In the genomic region with DNA sequence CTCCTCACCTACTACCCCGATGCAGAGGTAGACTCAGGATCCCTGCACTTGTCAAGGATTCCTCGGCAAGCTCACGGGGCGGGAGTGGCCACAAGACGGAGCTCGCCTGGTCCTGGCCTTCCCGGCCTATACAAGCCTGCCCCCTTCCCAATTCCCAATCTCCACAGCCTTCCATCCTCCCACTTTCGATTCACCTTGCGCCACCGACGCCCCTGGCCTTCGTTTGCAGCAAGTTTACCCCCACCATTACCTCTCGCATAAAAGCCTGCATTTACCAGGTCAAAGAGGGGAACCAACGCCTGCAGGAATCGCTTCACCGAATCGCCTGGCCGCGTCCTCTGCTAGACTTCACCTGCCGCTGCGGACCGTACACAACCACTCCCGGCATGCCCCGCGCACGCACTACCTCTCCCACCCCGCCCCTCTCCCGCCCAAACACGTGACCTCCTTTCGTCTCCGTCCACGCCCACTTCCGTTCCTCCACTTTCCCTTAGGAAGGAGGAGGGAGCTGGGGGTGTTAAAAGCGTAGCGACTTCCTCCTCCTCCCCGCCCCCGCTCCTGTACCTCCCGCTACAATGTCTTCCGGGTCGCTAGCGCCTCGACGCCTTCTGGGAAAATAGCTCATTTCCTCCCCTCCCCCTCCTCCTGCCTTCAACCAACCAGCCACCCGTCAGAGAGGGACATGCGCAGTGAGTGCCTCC, we compare ENCODE assay signal across 8 cellular contexts. TPM values are rescaled to one million over a fixed set of nuclear protein-coding genes. Genes with fewer than 3 reads are reported as not detected.
DNase-seq lines count a peak whose midpoint lies in the region; TF ChIP-seq lines count a peak whose summit lies in the region.

TSS of gene ORC4 (minus strand) at position 380 of the 701 bp plus-strand sequence. CDS start 44,779 bp downstream, outside the sequence.

- TF ChIP-seq EP300 in neural cell (conservative IDR thresholded peaks at IDR 0.05; ENCODE audit: poor library complexity, severe bottlenecking): peak; percentile 49
- no peak for TF ChIP-seq EP300 in stomach (IDR thresholded peaks at IDR 0.05)

- H4K20me1 ChIP-seq in MM.1S (ENCODE audit: insufficient read depth, low read length): no peaks in the 10 kb centered on the region
- H4K20me1 ChIP-seq in neural cell (ENCODE audit: insufficient read depth): no peaks in the 10 kb centered on the region

- TF ChIP-seq CTCF in MM.1S (IDR thresholded peaks at IDR 0.05; ENCODE audit: low read length) (peak; percentile 40), fibroblast of villous mesenchyme (IDR thresholded peaks at IDR 0.05; ENCODE audit: insufficient read depth, low read depth, low read length) (peak; percentile 44), neural cell (IDR thresholded peaks at IDR 0.05; ENCODE audit: poor library complexity, severe bottlenecking) (peak; percentile 64), stomach (IDR thresholded peaks at IDR 0.05) (peak in 3 of 7 experiments; percentile 22 to 57 (median 28))

- peak in 2 of 4 donors; percentile 49 to 59 for TF ChIP-seq POLR2A in stomach (IDR thresholded peaks at IDR 0.05)

- no peaks in the 10 kb centered on the region for H3K9me3 ChIP-seq in MM.1S (replicated peaks; ENCODE audit: insufficient read depth, low read length)
- no peaks in the 10 kb centered on the region for H3K9me3 ChIP-seq in neural cell (ENCODE audit: low read length)
- H3K9me3 ChIP-seq in stomach: no peaks in the 10 kb centered on the region

- H3K4me3 ChIP-seq in MM.1S (ENCODE audit: low read length): peak within 1 kb of the TSS; percentile 93
- peak within 1 kb of the TSS; percentile 99 for H3K4me3 ChIP-seq in fibroblast of villous mesenchyme (ENCODE audit: low read depth, low read length)
- peak within 1 kb of the TSS; percentile 81 for H3K4me3 ChIP-seq in neural cell (ENCODE audit: low read length)
- H3K4me3 ChIP-seq in stomach: peak within 1 kb of the TSS; percentile 85 to 96 (median 88)

- H3K36me3 ChIP-seq in MM.1S (replicated peaks; ENCODE audit: insufficient read depth, low read length): no peaks in the 10 kb centered on the region
- H3K36me3 ChIP-seq in neural cell (ENCODE audit: insufficient read depth, low read length): no peaks in the 10 kb centered on the region
- H3K36me3 ChIP-seq in stomach: no peaks in the 10 kb centered on the region

- H3K27me3 ChIP-seq in MM.1S (replicated peaks; ENCODE audit: insufficient read depth, low read length) (no peaks in the 10 kb centered on the region), neural cell (ENCODE audit: insufficient read depth, low read depth, low read length) (no peaks in the 10 kb centered on the region), stomach (no peaks in the 10 kb centered on the region)

- H3K9ac ChIP-seq in MM.1S (ENCODE audit: low read length) (peak within 1 kb of the TSS; percentile 93), neural cell (ENCODE audit: low read length) (peak within 1 kb of the TSS; percentile 94)

- H3K4me2 ChIP-seq in MM.1S (ENCODE audit: low read depth, low read length) (peak within 1 kb of the TSS; percentile 90), neural cell (ENCODE audit: low read length) (peak within 1 kb of the TSS; percentile 40)

- H3K4me1 ChIP-seq in MM.1S (ENCODE audit: low read length) (peaks cover 20% of the 10 kb centered on the region), stomach (peaks cover 24 to 59% (median 45%) of the 10 kb centered on the region in 4 donors)

- no peaks in the 10 kb centered on the region for H3K9me2 ChIP-seq in MM.1S (replicated peaks; ENCODE audit: insufficient read depth, low read length)
- H3K9me2 ChIP-seq in neural cell (ENCODE audit: insufficient read depth, low read length): no peaks in the 10 kb centered on the region

- H3F3A ChIP-seq in MM.1S (ENCODE audit: insufficient read depth, low read length) (peaks cover 22% of the 10 kb centered on the region), neural cell (ENCODE audit: insufficient read depth, low read length, poor library complexity, severe bottlenecking) (no peaks in the 10 kb centered on the region)

- H2AFZ ChIP-seq in MM.1S (ENCODE audit: low read length) (peak within 1 kb of the TSS; percentile 87), neural cell (ENCODE audit: low read depth, low read length) (peak within 1 kb of the TSS; percentile 70)

- intact Hi-C loops in stomach (cut with DNase I; ENCODE audit: low total_unique reads): no loop called here

- DNase-seq in GF-D8 (lab: John Stamatoyannopoulos, UW) (peak; percentile 96), HCEC 1CT (peak; percentile 100), MM.1S (peak; percentile 99), SIG-M5 (lab: John Stamatoyannopoulos, UW) (peak; percentile 90), activated gamma-delta T cell (lab: John Stamatoyannopoulos, UW) (peak; percentile 77), fibroblast of villous mesenchyme (ENCODE audit: low read depth) (peak; percentile 99), stomach (peak; percentile 99)

- TF ChIP-seq RAD21 in neural cell (conservative IDR thresholded peaks at IDR 0.05): peak; percentile 53

- peak within 1 kb of the TSS; percentile 93 for H3K27ac ChIP-seq in MM.1S (ENCODE audit: low read length)
- peak within 1 kb of the TSS; percentile 96 for H3K27ac ChIP-seq in neural cell (ENCODE audit: low read length)
- peak within 1 kb of the TSS; percentile 91 to 98 (median 97) for H3K27ac ChIP-seq in stomach

- H3K79me2 ChIP-seq in MM.1S (ENCODE audit: low read length) (peaks cover 92% of the 10 kb centered on the region), neural cell (replicated peaks; ENCODE audit: insufficient read depth, low read length) (peaks cover 85% of the 10 kb centered on the region)

- WGBS in stomach, 5 donors: 0 to 1% (median 0%) methylated on average over 40 to 45 of the region's 45 CpGs

TF ChIP-seq in neural cell, 6 proteins besides CTCF, POLR2A, EP300 and RAD21:
- peak; percentile 96 for TF ChIP-seq POLR2AphosphoS5 (IDR thresholded peaks at IDR 0.05)
- TF ChIP-seq TAF1 (IDR thresholded peaks at IDR 0.05; ENCODE audit: low read depth): peak; percentile 18
- TF ChIP-seq MXI1 (conservative IDR thresholded peaks at IDR 0.05; ENCODE audit: poor library complexity, severe bottlenecking): peak; percentile 74
- TF ChIP-seq, protein P1, sequence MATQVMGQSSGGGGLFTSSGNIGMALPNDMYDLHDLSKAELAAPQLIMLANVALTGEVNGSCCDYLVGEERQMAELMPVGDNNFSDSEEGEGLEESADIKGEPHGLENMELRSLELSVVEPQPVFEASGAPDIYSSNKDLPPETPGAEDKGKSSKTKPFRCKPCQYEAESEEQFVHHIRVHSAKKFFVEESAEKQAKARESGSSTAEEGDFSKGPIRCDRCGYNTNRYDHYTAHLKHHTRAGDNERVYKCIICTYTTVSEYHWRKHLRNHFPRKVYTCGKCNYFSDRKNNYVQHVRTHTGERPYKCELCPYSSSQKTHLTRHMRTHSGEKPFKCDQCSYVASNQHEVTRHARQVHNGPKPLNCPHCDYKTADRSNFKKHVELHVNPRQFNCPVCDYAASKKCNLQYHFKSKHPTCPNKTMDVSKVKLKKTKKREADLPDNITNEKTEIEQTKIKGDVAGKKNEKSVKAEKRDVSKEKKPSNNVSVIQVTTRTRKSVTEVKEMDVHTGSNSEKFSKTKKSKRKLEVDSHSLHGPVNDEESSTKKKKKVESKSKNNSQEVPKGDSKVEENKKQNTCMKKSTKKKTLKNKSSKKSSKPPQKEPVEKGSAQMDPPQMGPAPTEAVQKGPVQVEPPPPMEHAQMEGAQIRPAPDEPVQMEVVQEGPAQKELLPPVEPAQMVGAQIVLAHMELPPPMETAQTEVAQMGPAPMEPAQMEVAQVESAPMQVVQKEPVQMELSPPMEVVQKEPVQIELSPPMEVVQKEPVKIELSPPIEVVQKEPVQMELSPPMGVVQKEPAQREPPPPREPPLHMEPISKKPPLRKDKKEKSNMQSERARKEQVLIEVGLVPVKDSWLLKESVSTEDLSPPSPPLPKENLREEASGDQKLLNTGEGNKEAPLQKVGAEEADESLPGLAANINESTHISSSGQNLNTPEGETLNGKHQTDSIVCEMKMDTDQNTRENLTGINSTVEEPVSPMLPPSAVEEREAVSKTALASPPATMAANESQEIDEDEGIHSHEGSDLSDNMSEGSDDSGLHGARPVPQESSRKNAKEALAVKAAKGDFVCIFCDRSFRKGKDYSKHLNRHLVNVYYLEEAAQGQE (IDR thresholded peaks at IDR 0.05; ENCODE audit: borderline replicate concordance): peak; percentile 92
- TF ChIP-seq SMC3 (conservative IDR thresholded peaks at IDR 0.05; ENCODE audit: poor library complexity): peak; percentile 73
- no peak for TF ChIP-seq EZH2 (IDR thresholded peaks at IDR 0.05; ENCODE audit: borderline replicate concordance, insufficient read depth, low read length, poor library complexity, severe bottlenecking)

RNA-seq across cellular contexts. Expression of gene ORC4, which starts in this region (rescaled TPM):
- 17.1 and 40.6 TPM in 2 replicates for total RNA-seq in fibroblast of villous mesenchyme
- 215 and 261 TPM in 2 replicates for polyA plus RNA-seq in neural cell
- polyA minus RNA-seq in neural cell: 247 and 362 TPM in 2 replicates
- total RNA-seq in stomach: 10 to 100 TPM in 3 of 5 donors, 1 to 10 TPM in 2; 4.9 to 86.1 (median 40.9) TPM
- 10 to 100 TPM in 1 of 3 donors, 1 to 10 TPM in 2; 7.5 to 10.4 (median 8.8) TPM for polyA plus RNA-seq in stomach

Comparison
In these comparisons a context has a peak if more than half of its experiments do, and no peak if none do; other contexts are left out.
1. Peak in every context shown above with its lines: DNase-seq, H3K4me3 ChIP-seq and H3K27ac ChIP-seq.
2. RNA of gene ORC4 (polyA plus RNA-seq): 215 to 261 TPM in neural cell; 7.5 to 10.4 TPM in stomach; every median in the first group is over 10 times any median in the second.